8 cellular contexts compared by ENCODE assay signal in the genomic region with DNA sequence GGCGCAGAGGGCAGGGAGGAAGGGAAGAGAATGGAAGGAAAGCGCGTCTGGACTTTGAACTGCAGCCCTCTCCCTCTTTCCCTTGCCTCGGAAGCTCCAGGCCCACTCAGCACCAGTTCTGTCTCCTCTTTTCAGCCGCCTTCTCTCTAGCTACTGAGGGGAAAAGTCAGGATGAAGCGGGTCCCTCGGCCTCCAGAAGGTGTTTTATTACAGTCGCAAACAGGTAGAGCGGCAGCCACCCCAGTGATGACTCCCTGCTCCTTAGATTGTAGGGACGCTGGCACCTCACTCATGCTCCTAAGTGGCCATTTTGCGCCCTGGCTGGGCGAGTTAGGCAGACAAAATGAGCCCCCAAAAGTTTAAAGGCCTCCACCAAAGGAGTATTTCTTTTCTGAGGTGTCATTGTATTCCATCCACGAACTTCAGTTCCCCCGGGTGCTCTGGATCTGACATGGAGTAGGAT. TPM values are rescaled to one million over a fixed set of nuclear protein-coding genes. Genes with fewer than 3 reads are reported as not detected.
DNase-seq lines count a peak whose midpoint lies in the region; TF ChIP-seq lines count a peak whose summit lies in the region.

No MANE protein-coding gene starts in this region.

- H3K36me3 ChIP-seq in right atrium auricular region = no peaks in the 10 kb centered on the region

- H3K4me1 Mint-ChIP-seq in HFFc6 (ENCODE audit: low read depth) = peaks cover 61% of the 10 kb centered on the region
- peaks cover 36% of the 10 kb centered on the region for H3K4me1 Mint-ChIP-seq in activated CD4-positive, alpha-beta memory T cell treated with anti-CD3 and anti-CD28 coated beads for 36 hours (ENCODE audit: low read depth)

- no peaks in the 10 kb centered on the region for H3K9me3 ChIP-seq in right atrium auricular region

- H3K9me3 Mint-ChIP-seq in HFFc6 = no peaks in the 10 kb centered on the region
- no peaks in the 10 kb centered on the region for H3K9me3 Mint-ChIP-seq in activated CD4-positive, alpha-beta memory T cell treated with anti-CD3 and anti-CD28 coated beads for 36 hours

- no peaks in the 10 kb centered on the region for H3K27me3 ChIP-seq in right atrium auricular region

- TF ChIP-seq CTCF in HFFc6 (IDR thresholded peaks at IDR 0.05) (no peak), right atrium auricular region (IDR thresholded peaks at IDR 0.05) (no peak)

- H3K4me3 ChIP-seq in right atrium auricular region (peak overlapping the region; percentile 67 to 96), skin epidermis (peak overlapping the region; percentile 35 to 98 (median 46))

- peak overlapping the region; percentile 97 for H3K27ac Mint-ChIP-seq in HFFc6
- peak overlapping the region; percentile 73 for H3K27ac Mint-ChIP-seq in activated CD4-positive, alpha-beta memory T cell treated with anti-CD3 and anti-CD28 coated beads for 36 hours

- peak overlapping the region; percentile 88 for H3K4me3 Mint-ChIP-seq in HFFc6
- H3K4me3 Mint-ChIP-seq in activated CD4-positive, alpha-beta memory T cell treated with anti-CD3 and anti-CD28 coated beads for 36 hours = peak overlapping the region; percentile 75

- H3K27ac ChIP-seq in right atrium auricular region = peak overlapping the region; percentile 95 to 96
- H3K27ac ChIP-seq in skin epidermis = peak overlapping the region; percentile 90 to 99 (median 96)

- POLR2A ChIA-PET in activated CD4-positive, alpha-beta memory T cell treated with anti-CD3 and anti-CD28 coated beads for 36 hours (lab: Charles Lee) = interaction anchor here (0.5 to 2.0 kb wide), 13 partner anchors 9 to 130 kb away, joined by 3 to 12 read pairs (median 3); no protein-coding TSS in a partner anchor

- intact Hi-C loops in activated CD4-positive, alpha-beta memory T cell treated with anti-CD3 and anti-CD28 coated beads for 36 hours (cut with micrococcal nuclease) = loop anchor here (5.0 to 10.0 kb wide), 6 partner anchors 477 to 1143 kb away; a partner anchor contains a TSS

- H3K4me1 ChIP-seq in right atrium auricular region = peaks cover 0 to 39% of the 10 kb centered on the region in 2 donors

- CTCF ChIA-PET in activated CD4-positive, alpha-beta memory T cell treated with anti-CD3 and anti-CD28 coated beads for 36 hours (lab: Charles Lee) = interaction anchor here (0.6 to 1.4 kb wide), 3 partner anchors 74 to 1265 kb away, joined by 3 to 8 read pairs (median 3); no protein-coding TSS in a partner anchor

- peaks cover 15% of the 10 kb centered on the region for H3K36me3 Mint-ChIP-seq in HFFc6 (ENCODE audit: low read depth)
- peaks cover 18% of the 10 kb centered on the region for H3K36me3 Mint-ChIP-seq in activated CD4-positive, alpha-beta memory T cell treated with anti-CD3 and anti-CD28 coated beads for 36 hours

- DNase-seq in HFFc6 (no peak), right atrium auricular region (ENCODE audit: low spot score) (no peak), HK-2 (ENCODE audit: unreplicated experiment) (no peak), NCI-H2029 (lab: John Stamatoyannopoulos, UW) (no peak), COLO829 (ENCODE audit: low spot score) (no peak), NCI-H1417 treated with DMSO at 0.1 percent for 48 hours (lab: John Stamatoyannopoulos, UW) (no peak)
- DNase-seq in activated CD4-positive, alpha-beta memory T cell treated with anti-CD3 and anti-CD28 coated beads for 36 hours = no peak

- no peaks in the 10 kb centered on the region; the same call in 1 of the 2 replicates for H3K27me3 Mint-ChIP-seq in HFFc6 (ENCODE audit: insufficient read depth)
- H3K27me3 Mint-ChIP-seq in activated CD4-positive, alpha-beta memory T cell treated with anti-CD3 and anti-CD28 coated beads for 36 hours = no peaks in the 10 kb centered on the region

RNA-seq across cellular contexts. Expression of a gene that starts 0.9 kb away (rescaled TPM):
- 10 to 100 TPM; 72.2 to 89.8 (median 80.5) TPM for total RNA-seq in HFFc6 (2021; fragmentation: NEBNext Ultra II Directional; extraction: Animal tissue kit (Norgen Biotek cat#: 25700))
- total RNA-seq in activated CD4-positive, alpha-beta memory T cell treated with anti-CD3 and anti-CD28 coated beads for 36 hours = 100 to 1,000 TPM; 176 to 178 TPM
- total RNA-seq in right atrium auricular region = 10 to 100 TPM; 55.8 to 63.2 TPM
